Comparison of ENCODE assay signal across 15 cellular contexts in genomic region chr12:53443955-53444354, GRCh38. TPM values are rescaled to one million over a fixed set of nuclear protein-coding genes. Genes with fewer than 3 reads are reported as not detected.
DNase-seq lines count a peak whose midpoint lies in the region; ATAC-seq and TF ChIP-seq lines count a peak whose summit lies in the region.
"Had no signal": no experiment of that assay in that cellular context is flagged by ENCODE, and none has a peak within 500 bp of the region (broad histone marks: within the 10 kb centered on the region; RNA-seq: fewer than 3 reads in every experiment).

No MANE protein-coding gene starts in this region.

- H3K9me3 Mint-ChIP-seq in activated naive CD4-positive, alpha-beta T cell treated with anti-CD3 and anti-CD28 coated beads for 36 hours: no peaks in the 10 kb centered on the region

- H3K18ac ChIP-seq in trophoblast cell (ENCODE audit: low read length): no peak overlapping the region

- H3K9me3 ChIP-seq in T-helper 17 cell (ENCODE audit: control insufficient read depth, low read length, poor library complexity, severe bottlenecking): no peaks in the 10 kb centered on the region
- no peaks in the 10 kb centered on the region for H3K9me3 ChIP-seq in hepatocyte (ENCODE audit: low read depth)
- H3K9me3 ChIP-seq in stomach: no peaks in the 10 kb centered on the region
- H3K9me3 ChIP-seq in lower lobe of right lung: no peaks in the 10 kb centered on the region
- no peaks in the 10 kb centered on the region for H3K9me3 ChIP-seq in trophoblast cell (ENCODE audit: insufficient read depth, low read depth, low read length)
- H3K9me3 ChIP-seq: ascending aorta, upper lobe of right lung had no signal

- peaks cover 38% of the 10 kb centered on the region for H3K79me2 ChIP-seq in hepatocyte
- H3K79me2 ChIP-seq in trophoblast cell (ENCODE audit: control insufficient read depth, insufficient read depth, low read length, poor library complexity): peaks cover 6% of the 10 kb centered on the region

- H2BK120ac ChIP-seq in trophoblast cell (ENCODE audit: insufficient read depth, low read length, poor library complexity): no peak overlapping the region

- H2AFZ ChIP-seq in hepatocyte (no peak overlapping the region), trophoblast cell (ENCODE audit: insufficient read depth, low read length, poor library complexity) (no peak overlapping the region)

- peaks cover 7% of the 10 kb centered on the region for H3K79me1 ChIP-seq in trophoblast cell (ENCODE audit: low read length)

- H3K36me3 ChIP-seq in hepatocyte (replicated peaks; ENCODE audit: insufficient read depth, low read depth) (no peaks in the 10 kb centered on the region), stomach (peaks cover 14 to 54% (median 53%) of the 10 kb centered on the region in 4 donors), lower lobe of right lung (peaks cover 56% of the 10 kb centered on the region), trophoblast cell (ENCODE audit: control insufficient read depth in 1 of 2, insufficient read depth in 2 of 2, low read length in 2 of 2) (peaks cover 7 to 12% of the 10 kb centered on the region in 2 experiments)

- H3K4me3 Mint-ChIP-seq in activated naive CD4-positive, alpha-beta T cell treated with anti-CD3 and anti-CD28 coated beads for 36 hours: peak overlapping the region; percentile 39
- peak overlapping the region; percentile 98 for H3K4me3 Mint-ChIP-seq in T-helper 17 cell

- H2AK5ac ChIP-seq in trophoblast cell (ENCODE audit: low read length): no peak overlapping the region

- H3K4me2 ChIP-seq in hepatocyte (peak overlapping the region; percentile 82), trophoblast cell (ENCODE audit: low read length) (no peak overlapping the region)

- H3K4ac ChIP-seq in trophoblast cell (ENCODE audit: low read depth, low read length): no peak overlapping the region

- H3K4me1 ChIP-seq in hepatocyte (ENCODE audit: insufficient read depth) (peaks cover 11% of the 10 kb centered on the region), stomach (peaks cover 27 to 49% (median 42%) of the 10 kb centered on the region in 4 donors), lower lobe of right lung (peaks cover 42% of the 10 kb centered on the region), trophoblast cell (ENCODE audit: control insufficient read depth in 1 of 2, insufficient read depth in 2 of 2, low read length in 2 of 2) (peaks cover 2 to 8% of the 10 kb centered on the region in 2 experiments)

- H2BK5ac ChIP-seq in trophoblast cell (ENCODE audit: low read depth, low read length, poor library complexity): no peak overlapping the region

- no peak overlapping the region for H4K12ac ChIP-seq in trophoblast cell (ENCODE audit: low read depth, low read length)

- WGBS in hepatocyte (ENCODE audit: low lambda C conversion rate, missing lambda C conversion rate): 69% methylated on average over 3 of the region's 4 CpGs
- 35 to 65% (median 52%) methylated on average over 4 of the region's 4 CpGs for WGBS in stomach, 5 donors
- WGBS in trophoblast cell (ENCODE audit: extremely low coverage, insufficient coverage, insufficient read length): no CpG with 5 or more reads among the region's 4 CpGs

- DNase-seq in activated naive CD4-positive, alpha-beta T cell treated with anti-CD3 and anti-CD28 coated beads for 36 hours: no peak
- DNase-seq in activated naive CD4-positive, alpha-beta T cell (lab: John Stamatoyannopoulos, UW): no peak
- no peak for DNase-seq in T-helper 17 cell
- peak; percentile 63 for DNase-seq in hepatocyte (ENCODE audit: low spot score)
- peak; percentile 49 for DNase-seq in stomach
- DNase-seq in lower lobe of right lung: no peak
- DNase-seq in trophoblast cell: no peak
- DNase-seq: GDM1, hippocampal formation, NCI-H1417, NCI-H69, upper lobe of right lung had no signal

- intact Hi-C loops in activated naive CD4-positive, alpha-beta T cell treated with anti-CD3 and anti-CD28 coated beads for 36 hours (cut with micrococcal nuclease): no loop called here
- intact Hi-C loops in stomach (cut with DNase I; ENCODE audit: low total_unique reads) (no loop called here), lower lobe of right lung (cut with DNase I) (no loop called here)

- CTCF ChIA-PET in activated naive CD4-positive, alpha-beta T cell treated with anti-CD3 and anti-CD28 coated beads for 36 hours (lab: Charles Lee): interaction anchor here (0.6 kb wide), 1 partner anchor 55 kb away, joined by 4 read pairs; no protein-coding TSS in a partner anchor

- no peaks in the 10 kb centered on the region for H4K20me1 ChIP-seq in hepatocyte (ENCODE audit: insufficient read depth, poor library complexity, severe bottlenecking)

- H3K36me3 Mint-ChIP-seq in activated naive CD4-positive, alpha-beta T cell treated with anti-CD3 and anti-CD28 coated beads for 36 hours (ENCODE audit: low read depth): peaks cover 40% of the 10 kb centered on the region
- no peaks in the 10 kb centered on the region for H3K36me3 Mint-ChIP-seq in T-helper 17 cell (ENCODE audit: low read depth)

- ATAC-seq in T-helper 17 cell (no peak), GM21529 (IDR thresholded peaks at IDR 0.05; ENCODE audit: unreplicated experiment) (no peak), lower lobe of right lung (no peak)
- ATAC-seq: upper lobe of right lung had no signal

- H3K14ac ChIP-seq in trophoblast cell (ENCODE audit: low read length): no peak overlapping the region

- no peak for TF ChIP-seq POLR2A in stomach (IDR thresholded peaks at IDR 0.05)

- H3K4me3 ChIP-seq in hepatocyte: no peak overlapping the region
- peak overlapping the region in 2 of 4 donors; percentile 69 to 77 for H3K4me3 ChIP-seq in stomach
- H3K4me3 ChIP-seq in lower lobe of right lung: no peak overlapping the region
- H3K4me3 ChIP-seq in trophoblast cell (ENCODE audit: low read depth, low read length): no peak overlapping the region
- H3K4me3 ChIP-seq: ascending aorta, upper lobe of right lung had no signal

- no peak overlapping the region for H2BK12ac ChIP-seq in trophoblast cell (ENCODE audit: low read length)

- H3K27ac ChIP-seq in hepatocyte: peak overlapping the region; percentile 64
- H3K27ac ChIP-seq in stomach: peak overlapping the region; percentile 61 to 96 (median 92)
- no peak overlapping the region for H3K27ac ChIP-seq in lower lobe of right lung
- H3K27ac ChIP-seq in trophoblast cell (ENCODE audit: low read depth, low read length): no peak overlapping the region
- H3K27ac ChIP-seq: ascending aorta, upper lobe of right lung had no signal

- H3K27me3 ChIP-seq in hepatocyte: no peaks in the 10 kb centered on the region
- no peaks in the 10 kb centered on the region for H3K27me3 ChIP-seq in stomach
- H3K27me3 ChIP-seq in lower lobe of right lung (ENCODE audit: low read depth): no peaks in the 10 kb centered on the region
- H3K27me3 ChIP-seq in trophoblast cell (ENCODE audit: insufficient read depth, low read length): no peaks in the 10 kb centered on the region
- H3K27me3 ChIP-seq: ascending aorta, upper lobe of right lung had no signal

- H3K23ac ChIP-seq in trophoblast cell (ENCODE audit: low read length): no peak overlapping the region

- peaks cover 40% of the 10 kb centered on the region for H3K4me1 Mint-ChIP-seq in activated naive CD4-positive, alpha-beta T cell treated with anti-CD3 and anti-CD28 coated beads for 36 hours (ENCODE audit: low read depth)
- peaks cover 33% of the 10 kb centered on the region for H3K4me1 Mint-ChIP-seq in T-helper 17 cell

- H3K27ac Mint-ChIP-seq in activated naive CD4-positive, alpha-beta T cell treated with anti-CD3 and anti-CD28 coated beads for 36 hours: peak overlapping the region; percentile 74
- H3K27ac Mint-ChIP-seq in T-helper 17 cell: peak overlapping the region; percentile 93

- H3K9ac ChIP-seq in trophoblast cell (ENCODE audit: low read length): no peak overlapping the region

- TF ChIP-seq CTCF in hepatocyte (IDR thresholded peaks at IDR 0.05; ENCODE audit: poor library complexity) (no peak), stomach (IDR thresholded peaks at IDR 0.05) (no peak), lower lobe of right lung (IDR thresholded peaks at IDR 0.05) (no peak)

- H4K8ac ChIP-seq in trophoblast cell (ENCODE audit: low read depth, low read length): no peak overlapping the region

- TF ChIP-seq EP300 in stomach (IDR thresholded peaks at IDR 0.05): no peak

- H3K9me2 ChIP-seq in hepatocyte (replicated peaks; ENCODE audit: insufficient read depth): no peaks in the 10 kb centered on the region

- no peaks in the 10 kb centered on the region for H3K27me3 Mint-ChIP-seq in activated naive CD4-positive, alpha-beta T cell treated with anti-CD3 and anti-CD28 coated beads for 36 hours (ENCODE audit: low read depth)
- no peaks in the 10 kb centered on the region for H3K27me3 Mint-ChIP-seq in T-helper 17 cell

- H4K91ac ChIP-seq in trophoblast cell (ENCODE audit: low read depth, low read length): no peak overlapping the region

RNA-seq across cellular contexts. Expression of gene PRR13, which starts 2.4 kb away (rescaled TPM):
- total RNA-seq in activated naive CD4-positive, alpha-beta T cell treated with anti-CD3 and anti-CD28 coated beads for 36 hours: 100 to 1,000 TPM; 207 to 216 TPM
- total RNA-seq in T-helper 17 cell (100 to 1,000 TPM; 168 to 188 TPM), hepatocyte (135 and 150 TPM in 2 replicates), stomach (100 to 1,000 TPM in 3 of 5 donors, 10 to 100 TPM in 2; 44.3 to 194 (median 105) TPM), lower lobe of right lung (216 TPM)
- polyA plus RNA-seq in hepatocyte (457 and 458 TPM in 2 replicates), stomach (100 to 1,000 TPM; 194 to 437 (median 306) TPM)
- 229 and 234 TPM in 2 replicates for polyA plus RNA-seq in trophoblast cell (2013)

RNA-seq across cellular contexts. Expression of gene PCBP2, which starts 7.9 kb away (rescaled TPM):
- 1,000 to 10,000 TPM; 1,085 to 1,132 TPM for total RNA-seq in activated naive CD4-positive, alpha-beta T cell treated with anti-CD3 and anti-CD28 coated beads for 36 hours
- total RNA-seq in T-helper 17 cell (1,000 to 10,000 TPM; 1,028 to 1,089 TPM), hepatocyte (343 and 389 TPM in 2 replicates), stomach (100 to 1,000 TPM; 109 to 509 (median 431) TPM), lower lobe of right lung (767 TPM)
- polyA plus RNA-seq in hepatocyte (132 and 133 TPM in 2 replicates), stomach (100 to 1,000 TPM; 407 to 714 (median 486) TPM)
- polyA plus RNA-seq in trophoblast cell (2013): 585 and 609 TPM in 2 replicates

RNA-seq across cellular contexts. Expression of gene AMHR2, which starts 20.3 kb away (rescaled TPM):
- total RNA-seq in activated naive CD4-positive, alpha-beta T cell treated with anti-CD3 and anti-CD28 coated beads for 36 hours: not detected
- total RNA-seq in T-helper 17 cell: not detected
- total RNA-seq in hepatocyte: 6.4 and 13.9 TPM in 2 replicates
- 12.8 and 16.9 TPM in 2 replicates for polyA plus RNA-seq in hepatocyte
- total RNA-seq in stomach: not detected
- 1 to 10 TPM in 1 of 3 donors, under 1 TPM in 2; 0.23 to 1.8 (median 0.25) TPM for polyA plus RNA-seq in stomach
- total RNA-seq in lower lobe of right lung: 1.2 TPM
- polyA plus RNA-seq in trophoblast cell (2013): 0.82 and 0.89 TPM in 2 replicates
- total RNA-seq: ascending aorta, endothelial cell of umbilical vein had no signal
- polyA plus RNA-seq: endothelial cell of umbilical vein had no signal

RNA-seq across cellular contexts. Expression of gene MAP3K12, which starts 55.3 kb away (rescaled TPM):
- total RNA-seq in activated naive CD4-positive, alpha-beta T cell treated with anti-CD3 and anti-CD28 coated beads for 36 hours: 1 to 10 TPM; 6.0 to 8.2 TPM
- 10 to 100 TPM; 25.5 to 28.6 TPM for total RNA-seq in T-helper 17 cell
- total RNA-seq in hepatocyte: 10.8 and 16.0 TPM in 2 replicates
- polyA plus RNA-seq in hepatocyte: 10.0 and 14.0 TPM in 2 replicates
- total RNA-seq in stomach: 100 to 1,000 TPM in 1 of 5 donors, 10 to 100 TPM in 4; 13.2 to 279 (median 43.3) TPM
- polyA plus RNA-seq in stomach: 1 to 10 TPM; 5.4 to 9.8 (median 6.0) TPM
- total RNA-seq in lower lobe of right lung: 17.5 TPM
- polyA plus RNA-seq in trophoblast cell (2013): 5.5 and 5.8 TPM in 2 replicates

RNA-seq across cellular contexts. Expression of gene TARBP2, which starts 57.1 kb away (rescaled TPM):
- total RNA-seq in activated naive CD4-positive, alpha-beta T cell treated with anti-CD3 and anti-CD28 coated beads for 36 hours: 10 to 100 TPM; 25.0 to 26.8 TPM
- total RNA-seq in T-helper 17 cell (10 to 100 TPM; 28.4 to 29.3 TPM), hepatocyte (39.1 and 54.6 TPM in 2 replicates), stomach (10 to 100 TPM in 4 of 5 donors, not detected in 1; 24.0 to 36.5 (median 32.0) TPM), lower lobe of right lung (34.3 TPM)
- polyA plus RNA-seq in hepatocyte (81.1 and 88.6 TPM in 2 replicates), stomach (10 to 100 TPM; 22.6 to 32.7 (median 27.4) TPM)
- 27.8 and 29.3 TPM in 2 replicates for polyA plus RNA-seq in trophoblast cell (2013)

Comparison
In these comparisons a context has a peak if more than half of its experiments do, and no peak if none do; other contexts are left out.
1. DNase-seq: peak in hepatocyte (single experiment) and stomach (single experiment); none in activated naive CD4-positive, alpha-beta T cell treated with anti-CD3 and anti-CD28 coated beads for 36 hours (single experiment), activated naive CD4-positive, alpha-beta T cell (0 of 4), T-helper 17 cell (0 of 3), lower lobe of right lung (single experiment) and trophoblast cell (0 of 2).
2. H3K27ac ChIP-seq: peak in hepatocyte (single experiment) and stomach (5 of 5); none in lower lobe of right lung (single experiment) and trophoblast cell (single experiment).